29 cellular contexts compared by ENCODE assay signal in the genomic region with DNA sequence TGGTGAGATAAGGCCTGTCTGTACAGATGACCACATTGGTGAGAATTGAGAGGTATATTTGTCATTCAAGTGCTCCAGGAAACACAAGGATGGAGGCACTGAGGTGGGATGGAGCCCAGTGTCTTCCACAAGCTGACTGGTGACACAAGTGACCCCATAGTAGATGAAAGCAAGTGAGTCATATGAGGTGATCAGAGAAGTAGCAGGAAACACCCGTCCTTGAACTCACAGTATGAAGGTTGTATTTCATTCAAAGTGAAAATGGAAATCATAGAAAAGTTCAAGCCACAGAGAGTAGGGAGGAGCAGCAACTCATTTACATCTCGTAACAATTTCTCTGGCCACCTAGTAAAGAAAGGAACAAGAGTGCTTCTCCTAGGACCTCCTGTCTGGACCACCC.
"Had no signal": no experiment of that assay in that cellular context is flagged by ENCODE, and none has a peak within 500 bp of the region (broad histone marks: within the 10 kb centered on the region; RNA-seq: fewer than 3 reads in every experiment).

No MANE protein-coding gene starts in this region.

- H3K4me1 Mint-ChIP-seq: immature natural killer cell; naive thymus-derived CD8-positive, alpha-beta T cell; nephron had no signal

- H3K36me3 ChIP-seq: left lung, lower lobe of right lung, pancreas, prostate gland, stomach, tibial artery, upper lobe of right lung had no signal

- DNase-seq: hypothalamus; immature natural killer cell; kidney; left colon; left lung; lower lobe of right lung; mammary epithelial cell; mesenchymal stem cell; naive thymus-derived CD8-positive, alpha-beta T cell; nucleus accumbens; pancreas; posterior cingulate gyrus; retina; right cardiac atrium; stimulated activated CD4-positive, alpha-beta T cell treated with anti-CD3 and anti-CD28 coated beads, Interleukin-12 subunit alpha, Interleukin-12 subunit beta, amount 100 ng/mL, for 4 hours; stimulated activated CD4-positive, alpha-beta T cell treated with anti-CD3 and anti-CD28 coated beads, Interleukin-15, amount 100 ng/mL, for 24 hours; stimulated activated CD4-positive, alpha-beta T cell treated with anti-CD3 and anti-CD28 coated beads, Interleukin-2, amount 100 ng/mL, for 24 hours; stimulated activated CD4-positive, alpha-beta T cell treated with anti-CD3 and anti-CD28 coated beads, Interleukin-4, amount 100 ng/mL, for 1 hour; stimulated activated naive CD4-positive, alpha-beta T cell; stomach; testis; tibial artery; trophoblast cell; upper lobe of right lung had no signal

- H3K4me3 ChIP-seq: left lung, lower lobe of right lung, pancreas, prostate gland, skin epidermis, stomach, testis, tibial artery, upper lobe of right lung had no signal

- H3K27ac ChIP-seq: left lung, lower lobe of right lung, pancreas, prostate gland, skin epidermis, stomach, testis, tibial artery, upper lobe of right lung had no signal

- H3K27me3 ChIP-seq: left lung, pancreas, stomach, testis, tibial artery, upper lobe of right lung had no signal

- H3K27ac Mint-ChIP-seq: immature natural killer cell; naive thymus-derived CD8-positive, alpha-beta T cell; nephron had no signal

- H3K9me3 ChIP-seq: lower lobe of right lung, pancreas, prostate gland, testis, tibial artery, upper lobe of right lung had no signal

- H3K4me1 ChIP-seq: left lung, lower lobe of right lung, pancreas, prostate gland, stomach, testis, tibial artery, upper lobe of right lung had no signal

- ATAC-seq: left colon; left lung; lower lobe of right lung; naive thymus-derived CD8-positive, alpha-beta T cell; pancreas; right cardiac atrium; sciatic nerve; upper lobe of right lung had no signal

- H3K9me3 Mint-ChIP-seq: immature natural killer cell, nephron had no signal

- H3K4me3 Mint-ChIP-seq: immature natural killer cell; naive thymus-derived CD8-positive, alpha-beta T cell; nephron; neural crest cell had no signal

- H3K36me3 Mint-ChIP-seq: immature natural killer cell had no signal
